ENCODE assay signal across 10 cellular contexts in genomic region chr1:25546193-25546592, GRCh38.
"Had no signal": no experiment of that assay in that cellular context is flagged by ENCODE, and none has a peak within 500 bp of the region (broad histone marks: within the 10 kb centered on the region; RNA-seq: fewer than 3 reads in every experiment).

No MANE protein-coding gene starts in this region.

- DNase-seq: activated CD8-positive, alpha-beta memory T cell treated with anti-CD3 and anti-CD28 coated beads, Interleukin-2, amount 10 ng/mL, durations not matched to agents 7 days and 5 days; activated effector memory CD4-positive, alpha-beta T cell treated with Interleukin-2 at 50 U/mL for 16 hours; activated naive CD8-positive, alpha-beta T cell treated with anti-CD3 and anti-CD28 coated beads, Interleukin-2, amount 50 U/mL, for 24 hours; activated T-cell treated with anti-CD3 and anti-CD28 coated beads, Interleukin-2, amount 50 U/mL, for 24 hours; heart right ventricle; islet precursor cell; stomach; thyroid gland had no signal

- H3K9me3 ChIP-seq: heart right ventricle, stomach, thyroid gland had no signal

- H3K9me3 Mint-ChIP-seq: activated naive CD8-positive, alpha-beta T cell treated with anti-CD3 and anti-CD28 coated beads, Interleukin-2, amount 50 U/mL, for 24 hours; activated T-cell treated with anti-CD3 and anti-CD28 coated beads, Interleukin-2, amount 50 U/mL, for 24 hours had no signal

- H3K27ac ChIP-seq: thyroid gland had no signal

- H3K4me3 Mint-ChIP-seq: activated CD8-positive, alpha-beta memory T cell treated with anti-CD3 and anti-CD28 coated beads, Interleukin-2, amount 10 ng/mL, durations not matched to agents 7 days and 5 days had no signal

- H3K27me3 Mint-ChIP-seq: activated T-cell treated with anti-CD3 and anti-CD28 coated beads, Interleukin-2, amount 50 U/mL, for 24 hours had no signal

- H3K36me3 ChIP-seq: heart right ventricle, stomach, thyroid gland had no signal

- H3K27me3 ChIP-seq: heart right ventricle, stomach, thyroid gland had no signal

- H3K4me3 ChIP-seq: stomach, thyroid gland had no signal

- ATAC-seq: activated CD4-positive, CD25-positive, alpha-beta regulatory T cell treated with anti-CD3 and anti-CD28 coated beads, Interleukin-2, amount 50 U/mL, for 24 hours; activated CD8-positive, alpha-beta memory T cell treated with anti-CD3 and anti-CD28 coated beads, Interleukin-2, amount 10 ng/mL, durations not matched to agents 7 days and 5 days; activated naive CD8-positive, alpha-beta T cell treated with anti-CD3 and anti-CD28 coated beads, Interleukin-2, amount 50 U/mL, for 24 hours; heart right ventricle; left lobe of liver had no signal

- H3K27ac Mint-ChIP-seq: activated CD8-positive, alpha-beta memory T cell treated with anti-CD3 and anti-CD28 coated beads, Interleukin-2, amount 10 ng/mL, durations not matched to agents 7 days and 5 days; activated naive CD8-positive, alpha-beta T cell treated with anti-CD3 and anti-CD28 coated beads, Interleukin-2, amount 50 U/mL, for 24 hours had no signal
